In genomic region chr9:70258692-70259511, GRCh38 we compare ENCODE assay signal across 8 cellular contexts. TPM values are rescaled to one million over a fixed set of nuclear protein-coding genes. Genes with fewer than 3 reads are reported as not detected.
DNase-seq lines count a peak whose midpoint lies in the region; ATAC-seq and TF ChIP-seq lines count a peak whose summit lies in the region.

Gene SMC5 (plus strand): TSS chr9:70258978. CDS start chr9:70259079, 101 bp downstream.

- DNase-seq in NCI-H1694 (lab: John Stamatoyannopoulos, UW) (peak; percentile 42), amniotic epithelial cell (ENCODE audit: low read depth) (peak; percentile 85), heart right ventricle (peak; percentile 87 to 92), posterior cingulate gyrus (peak; percentile 83 to 98 (median 88)), type B pancreatic cell (ENCODE audit: extremely low spot score, unreplicated experiment) (peak; percentile 95)

- H3K27ac Mint-ChIP-seq in type B pancreatic cell, result peak within 1 kb of the TSS; percentile 99

- ATAC-seq in GM18498 (IDR thresholded peaks at IDR 0.05; ENCODE audit: unreplicated experiment) (peak; percentile 88), HG02885 (IDR thresholded peaks at IDR 0.05; ENCODE audit: poor library complexity, unreplicated experiment) (peak; percentile 79), heart right ventricle (peak; percentile 96 to 99 (median 98))

- H3K4me1 Mint-ChIP-seq in type B pancreatic cell (ENCODE audit: unreplicated experiment), result peaks cover 64% of the 10 kb centered on the region

- no peak for TF ChIP-seq CTCF in heart right ventricle (IDR thresholded peaks at IDR 0.05)
- TF ChIP-seq CTCF in type B pancreatic cell (conservative IDR thresholded peaks at IDR 0.05), result no peak

- intact Hi-C loops in T-helper 1 cell treated with Interleukin-12 subunit alpha and Interleukin-12 subunit beta and Interleukin-4 antibody, amounts not matched to agents 30 ng/mL and 1 ng/mL, for 36 hours (cut with micrococcal nuclease), result loop anchor here (1.0 to 10.0 kb wide), 10 partner anchors 82 to 1656 kb away; partner anchors contain the start of genes ABHD17B, C9orf85, CEMIP2 and PTAR1
- intact Hi-C loops in heart right ventricle (cut with DNase I) (loop anchor here in 3 of 10 donors (5.0 to 10.0 kb wide), 5 partner anchors 134 to 504 kb away; no protein-coding TSS in a partner anchor), posterior cingulate gyrus (cut with DNase I) (loop anchor here (10.0 kb wide), 2 partner anchors 136 to 504 kb away; no protein-coding TSS in a partner anchor)

- peaks cover 0 to 62% (median 55%) of the 10 kb centered on the region in 9 donors for H3K4me1 ChIP-seq in heart right ventricle

- H3K27ac ChIP-seq in heart right ventricle, result peak within 1 kb of the TSS; percentile 77 to 98 (median 92)

- H3K9me3 Mint-ChIP-seq in type B pancreatic cell, result peaks cover 5% of the 10 kb centered on the region

- peaks cover 0 to 27% (median 3%) of the 10 kb centered on the region in 9 donors for H3K36me3 ChIP-seq in heart right ventricle

- H3K27me3 Mint-ChIP-seq in type B pancreatic cell, result no peaks in the 10 kb centered on the region

- H3K4me3 Mint-ChIP-seq in type B pancreatic cell, result peak within 1 kb of the TSS; percentile 95

- H3K27me3 ChIP-seq in heart right ventricle, result no peaks in the 10 kb centered on the region

- H3K4me3 ChIP-seq in heart right ventricle, result peak within 1 kb of the TSS; percentile 68 to 87 (median 82)

- peaks cover 29% of the 10 kb centered on the region for H3K36me3 Mint-ChIP-seq in type B pancreatic cell

- H3K9me3 ChIP-seq in heart right ventricle, result no peaks in the 10 kb centered on the region

- 0% methylated on average over 75 of the region's 75 CpGs for WGBS in heart right ventricle, 2 donors

RNA-seq across cellular contexts. Expression of gene SMC5, which starts in this region (rescaled TPM):
- total RNA-seq in T-helper 1 cell treated with Interleukin-12 subunit alpha and Interleukin-12 subunit beta and Interleukin-4 antibody, amounts not matched to agents 30 ng/mL and 1 ng/mL, for 36 hours, result 36.8 and 37.7 TPM in 2 replicates
- 10 to 100 TPM in 8 of 10 donors, 1 to 10 TPM in 2; 9.3 to 16.4 (median 13.7) TPM for total RNA-seq in heart right ventricle
- polyA plus RNA-seq in heart right ventricle, result 10 to 100 TPM in 1 of 2 donors, 1 to 10 TPM in 1; 6.9 to 11.0 TPM
- 33.9 and 40.3 TPM in 2 replicates for total RNA-seq in type B pancreatic cell (ENCODE audit: low replicate concordance)

Comparison
In these comparisons a context has a peak if more than half of its experiments do, and no peak if none do; other contexts are left out.
1. Peak in every context shown above with its lines: DNase-seq, ATAC-seq, H3K4me3 ChIP-seq and H3K27ac ChIP-seq.
2. DNase-seq: peak in every context shown above with its lines; median percentile 95 in type B pancreatic cell; 90 in heart right ventricle; 88 in posterior cingulate gyrus; 85 in amniotic epithelial cell; 42 in NCI-H1694.